Comparison of ENCODE assay signal across 8 cellular contexts in genomic region chr12:102480401-102480800, GRCh38. TPM values are rescaled to one million over a fixed set of nuclear protein-coding genes. Genes with fewer than 3 reads are reported as not detected.
DNase-seq lines count a peak whose midpoint lies in the region; ATAC-seq and TF ChIP-seq lines count a peak whose summit lies in the region.

Gene IGF1 (minus strand): TSS chr12:102480563. CDS start chr12:102480381, 182 bp downstream.

- H3K9me3 ChIP-seq in right cardiac atrium (ENCODE audit: control insufficient read depth, low read length) (no peaks in the 10 kb centered on the region), stomach (no peaks in the 10 kb centered on the region)

- TF ChIP-seq CTCF in HFF-Myc (IDR thresholded peaks at IDR 0.05; ENCODE audit: low read depth, low read length, missing control alignments) (peak; percentile 4), WI38 (IDR thresholded peaks at IDR 0.05; ENCODE audit: low read depth, low read length) (no peak), stomach (IDR thresholded peaks at IDR 0.05) (no peak)

- TF ChIP-seq POLR2A in stomach (IDR thresholded peaks at IDR 0.05) (no peak), GM18505 (IDR thresholded peaks at IDR 0.05; ENCODE audit: borderline replicate concordance, extremely low read depth, insufficient read depth, insufficient read length) (no peak)

- intact Hi-C loops in right cardiac atrium (cut with DNase I) (loop anchor here in 3 of 4 donors (5.0 to 10.0 kb wide), 3 partner anchors 308 to 316 kb away; no protein-coding TSS in a partner anchor), stomach (cut with DNase I; ENCODE audit: low total_unique reads) (no loop called here)

- DNase-seq in HFF-Myc (ENCODE audit: extremely low read depth, low read depth) (peak; percentile 15), right cardiac atrium (no peak), stomach (no peak), NCI-H1092 (lab: John Stamatoyannopoulos, UW) (no peak)
- DNase-seq in activated effector memory CD4-positive, alpha-beta T cell treated with anti-CD3 and anti-CD28 coated beads, Interleukin-2, amount 50 U/mL, for 16 hours, result no peak

- H3K27me3 ChIP-seq in right cardiac atrium (ENCODE audit: control insufficient read depth, insufficient read depth) (no peaks in the 10 kb centered on the region), stomach (peaks cover 0 to 3% (median 0%) of the 10 kb centered on the region in 3 donors)

- peak; percentile 69 for ATAC-seq in right cardiac atrium
- no peak for ATAC-seq in HG03432 (IDR thresholded peaks at IDR 0.05; ENCODE audit: unreplicated experiment)
- ATAC-seq in GM18505 (IDR thresholded peaks at IDR 0.05; ENCODE audit: unreplicated experiment), result no peak

- H3K36me3 ChIP-seq in stomach, result no peaks in the 10 kb centered on the region

- no peak within 1 kb of the TSS for H3K4me3 ChIP-seq in HFF-Myc (replicated peaks; ENCODE audit: low read depth, low read length)
- H3K4me3 ChIP-seq in WI38 (ENCODE audit: low read depth, low read length), result peak within 1 kb of the TSS; percentile 13; the same call in 1 of the 2 replicates
- peak within 1 kb of the TSS; percentile 71 for H3K4me3 ChIP-seq in right cardiac atrium (ENCODE audit: low read length)
- peak within 1 kb of the TSS; percentile 13 to 34 (median 26) for H3K4me3 ChIP-seq in stomach

- WGBS in right cardiac atrium, result 22% methylated on average over 2 of the region's 2 CpGs
- WGBS in stomach, 5 donors, result 37 to 61% (median 56%) methylated on average over 2 of the region's 2 CpGs

- H3K4me1 ChIP-seq in right cardiac atrium (ENCODE audit: control insufficient read depth, insufficient read depth, low read length) (no peaks in the 10 kb centered on the region), stomach (peaks cover 0 to 46% (median 30%) of the 10 kb centered on the region in 4 donors)

- H3K27ac ChIP-seq in right cardiac atrium (ENCODE audit: low read length) (no peak within 1 kb of the TSS), stomach (peak within 1 kb of the TSS in 3 of 5 donors; percentile 42 to 67 (median 51))

- no peak for TF ChIP-seq EP300 in stomach (IDR thresholded peaks at IDR 0.05)

RNA-seq across cellular contexts. Expression of gene IGF1, which starts in this region (rescaled TPM):
- 10 to 100 TPM in 1 of 4 donors, 1 to 10 TPM in 3; 4.7 to 71.9 (median 7.7) TPM for total RNA-seq in right cardiac atrium
- 6.5 TPM for polyA plus RNA-seq in right cardiac atrium
- total RNA-seq in stomach, result 10 to 100 TPM in 3 of 5 donors, 1 to 10 TPM in 1, under 1 TPM in 1; 0.89 to 14.5 (median 10.1) TPM
- 10 to 100 TPM in 2 of 3 donors, 1 to 10 TPM in 1; 4.0 to 10.9 (median 10.2) TPM for polyA plus RNA-seq in stomach

Comparison
In these comparisons a context has a peak if more than half of its experiments do, and no peak if none do; other contexts are left out.
1. ATAC-seq: peak in right cardiac atrium (2 of 2); none in HG03432 (single experiment) and GM18505 (single experiment).